ENCODE assay signal across 19 cellular contexts in the genomic region with DNA sequence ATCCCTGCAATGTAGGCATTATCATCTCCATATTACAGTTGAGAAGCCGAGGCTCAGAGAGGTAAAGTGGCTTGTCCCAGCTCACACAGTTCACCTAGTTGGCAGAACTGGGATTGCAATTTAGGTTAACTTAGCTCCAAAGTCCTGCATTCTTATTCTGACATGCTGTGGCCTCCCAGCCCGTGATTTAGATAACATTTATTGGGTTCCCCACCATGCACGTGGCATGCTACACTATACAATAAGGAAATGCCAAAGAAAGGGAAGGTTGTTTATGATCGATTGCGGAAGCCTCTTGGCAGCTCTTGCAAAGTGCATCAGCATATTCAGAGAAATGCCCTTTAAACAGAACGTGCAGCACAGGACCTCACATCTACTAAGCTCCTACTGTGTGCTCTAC. TPM values are rescaled to one million over a fixed set of nuclear protein-coding genes. Genes with fewer than 3 reads are reported as not detected.
DNase-seq lines count a peak whose midpoint lies in the region; ATAC-seq and TF ChIP-seq lines count a peak whose summit lies in the region.
"Had no signal": no experiment of that assay in that cellular context is flagged by ENCODE, and none has a peak within 500 bp of the region (broad histone marks: within the 10 kb centered on the region; RNA-seq: fewer than 3 reads in every experiment).

No MANE protein-coding gene starts in this region.

- intact Hi-C loops in heart left ventricle (cut with DNase I) (loop anchor here (5.0 to 10.0 kb wide), 11 partner anchors 42 to 167 kb away; no protein-coding TSS in a partner anchor), left ventricle myocardium superior (cut with micrococcal nuclease) (loop anchor here (10.0 kb wide), 1 partner anchor 51 kb away; no protein-coding TSS in a partner anchor), esophagus squamous epithelium (cut with DNase I) (no loop called here), prostate gland (cut with DNase I) (loop anchor here (5.0 kb wide), 2 partner anchors 87 to 167 kb away; no protein-coding TSS in a partner anchor), vagina (cut with DNase I) (loop anchor here (10.0 kb wide), 1 partner anchor 89 kb away; no protein-coding TSS in a partner anchor), A673 (cut with micrococcal nuclease; ENCODE audit: unreplicated experiment) (no loop called here)

- H3K27ac ChIP-seq in heart left ventricle (peak overlapping the region; percentile 93 to 99 (median 98)), esophagus squamous epithelium (peak overlapping the region; percentile 15 to 95 (median 94)), prostate gland (peak overlapping the region; percentile 83 to 86), vagina (peak overlapping the region; percentile 88), A673 (ENCODE audit: low read depth, low read length, poor library complexity, severe bottlenecking) (no peak overlapping the region)

- H3K9me3 ChIP-seq in heart left ventricle (no peaks in the 10 kb centered on the region), esophagus squamous epithelium (no peaks in the 10 kb centered on the region), prostate gland (no peaks in the 10 kb centered on the region), vagina (no peaks in the 10 kb centered on the region), A673 (ENCODE audit: low read depth, low read length, poor library complexity, severe bottlenecking) (no peaks in the 10 kb centered on the region)
- H3K9me3 ChIP-seq: SK-N-SH had no signal

- H3K36me3 ChIP-seq in heart left ventricle (peaks cover 0 to 33% (median 10%) of the 10 kb centered on the region in 9 donors), esophagus squamous epithelium (peaks cover 0 to 21% (median 4%) of the 10 kb centered on the region in 3 donors), prostate gland (no peaks in the 10 kb centered on the region), vagina (no peaks in the 10 kb centered on the region), A673 (ENCODE audit: insufficient read depth, low read length, poor library complexity, severe bottlenecking) (no peaks in the 10 kb centered on the region)

- BruUV-seq in A673 (replicated peaks; lab: Mats Ljungman, UMichigan) = no TSS peak

- ATAC-seq in heart left ventricle = no peak
- ATAC-seq in left ventricle myocardium superior = no peak
- ATAC-seq in left lobe of liver = no peak

- H3K4me3 ChIP-seq in heart left ventricle (peak overlapping the region in 11 of 12 donors; percentile 10 to 98 (median 88)), esophagus squamous epithelium (peak overlapping the region in 2 of 4 donors; percentile 94 to 95), prostate gland (no peak overlapping the region), vagina (peak overlapping the region; percentile 69 to 75), A673 (ENCODE audit: low read depth, low read length, poor library complexity, severe bottlenecking) (no peak overlapping the region)

- CTCF ChIA-PET in A673 (lab: Charles Lee) = no interaction called here

- H3K4me1 ChIP-seq in heart left ventricle (peaks cover 4 to 82% (median 53%) of the 10 kb centered on the region in 12 donors), esophagus squamous epithelium (peaks cover 13 to 93% (median 59%) of the 10 kb centered on the region in 3 donors), prostate gland (replicated peaks) (peaks cover 3% of the 10 kb centered on the region), vagina (peaks cover 36% of the 10 kb centered on the region), A673 (ENCODE audit: insufficient read depth, low read length, poor library complexity, severe bottlenecking) (peaks cover 6% of the 10 kb centered on the region)

- WGBS in heart left ventricle, 4 donors = 43 to 54% (median 46%) methylated on average over 6 of the region's 6 CpGs
- 36 to 64% methylated on average over 6 of the region's 6 CpGs for WGBS in esophagus squamous epithelium, 2 donors
- 31% methylated on average over 6 of the region's 6 CpGs for WGBS in prostate gland

- H3K27me3 ChIP-seq in heart left ventricle (peaks cover 0 to 11% (median 0%) of the 10 kb centered on the region in 9 donors), esophagus squamous epithelium (peaks cover 0 to 13% (median 0%) of the 10 kb centered on the region in 4 donors), prostate gland (replicated peaks; ENCODE audit: insufficient read depth) (no peaks in the 10 kb centered on the region), vagina (no peaks in the 10 kb centered on the region), A673 (replicated peaks; ENCODE audit: insufficient read depth, low read depth, low read length, poor library complexity) (no peaks in the 10 kb centered on the region)

- TF ChIP-seq CTCF in heart left ventricle (IDR thresholded peaks at IDR 0.05) (no peak), esophagus squamous epithelium (IDR thresholded peaks at IDR 0.05) (no peak), prostate gland (IDR thresholded peaks at IDR 0.05) (no peak), vagina (IDR thresholded peaks at IDR 0.05) (no peak), A673 (conservative IDR thresholded peaks at IDR 0.05; ENCODE audit: low read depth, low read length) (no peak)

- POLR2A ChIA-PET in A673 (lab: Charles Lee; ENCODE audit: low non-redundant PET) = no interaction called here

- TF ChIP-seq POLR2A in heart left ventricle (IDR thresholded peaks at IDR 0.05) (no peak), esophagus squamous epithelium (IDR thresholded peaks at IDR 0.05) (no peak), prostate gland (IDR thresholded peaks at IDR 0.05) (no peak), vagina (IDR thresholded peaks at IDR 0.05) (no peak)

- DNase-seq in heart left ventricle (peak in 1 of 5 donors; percentile 3), left ventricle myocardium superior (no peak), esophagus squamous epithelium (lab: John Stamatoyannopoulos, UW) (no peak), prostate gland (ENCODE audit: low spot score) (no peak), vagina (ENCODE audit: extremely low spot score in 2 of 2) (no peak), A673 (ENCODE audit: low spot score) (no peak), left lobe of liver (ENCODE audit: low spot score) (no peak), NCI-H1092 (lab: John Stamatoyannopoulos, UW) (no peak)
- DNase-seq: ACHN; activated CD4-positive, CD25-positive, alpha-beta regulatory T cell treated with anti-CD3 and anti-CD28 coated beads, Interleukin-2, amount 50 U/mL, for 72 hours; CD4-positive, alpha-beta T cell; central memory CD4-positive, alpha-beta T cell; DMS79 treated with DMSO at 0.1 percent for 48 hours; NCI-H1417; NCI-H69; OCI-M1; SK-N-SH; stimulated activated CD4-positive, alpha-beta T cell treated with anti-CD3 and anti-CD28 coated beads, Interleukin-2, amount 100 ng/mL, for 48 hours; T1000 had no signal

RNA-seq across cellular contexts. Expression of gene NEURL1B, which starts 3.2 kb away (rescaled TPM):
- 10 to 100 TPM; 16.1 to 47.1 (median 25.8) TPM for total RNA-seq in heart left ventricle
- polyA plus RNA-seq in heart left ventricle = 10 to 100 TPM; 11.8 to 37.9 TPM
- 32.0 TPM for total RNA-seq in left ventricle myocardium superior
- 10 to 100 TPM; 11.9 to 18.8 (median 15.6) TPM for total RNA-seq in esophagus squamous epithelium
- 10 to 100 TPM; 23.9 to 39.9 TPM for total RNA-seq in prostate gland
- 30.9 TPM for total RNA-seq in vagina
- total RNA-seq in A673 (2021) = 5.1 and 5.7 TPM in 2 replicates
- total RNA-seq in left lobe of liver = 9.5 TPM

Comparison
In these comparisons a context has a peak if more than half of its experiments do, and no peak if none do; other contexts are left out.
1. H3K4me3 ChIP-seq: peak in heart left ventricle (11 of 12) and vagina (2 of 2); none in prostate gland (0 of 2) and A673 (single experiment).
2. intact Hi-C loops: an anchor here in heart left ventricle (5.0 to 10.0 kb wide), left ventricle myocardium superior (10.0 kb wide), prostate gland (5.0 kb wide) and vagina (10.0 kb wide); none called in esophagus squamous epithelium and A673.